ENCODE assay signal across 9 cellular contexts in genomic region chr12:110498984-110499706, GRCh38. TPM values are rescaled to one million over a fixed set of nuclear protein-coding genes. Genes with fewer than 3 reads are reported as not detected.
A peak's percentile ranks its signal among the peaks of the same experiment; 100 is the strongest.
DNase-seq lines count a peak whose midpoint lies in the region; ATAC-seq, FAIRE-seq and TF ChIP-seq lines count a peak whose summit lies in the region.
"Had no signal": no experiment of that assay in that cellular context is flagged by ENCODE, and none has a peak within 500 bp of the region (broad histone marks: within the 10 kb centered on the region; RNA-seq: fewer than 3 reads in every experiment).

No MANE protein-coding gene starts in this region.

- H3K4me3 ChIP-seq in GM12878, result peak overlapping the region; percentile 20; the same call in 1 of the 2 replicates
- H3K4me3 ChIP-seq in neural cell (ENCODE audit: low read length), result no peak overlapping the region

- SMC1A ChIA-PET in GM12878 (lab: Charles Lee; ENCODE audit: uncharacterized antibody, unreplicated experiment), result interaction anchor here (0.7 to 26.9 kb wide), 12 partner anchors 10 to 115 kb away, joined by 3 to 492 read pairs (median 4); partner anchors contain the start of genes ARPC3, FAM216A and GPN3

- H3K4me2 ChIP-seq in GM12878 (ENCODE audit: control insufficient read depth, insufficient read depth) (no peak overlapping the region), neural cell (ENCODE audit: low read length) (peak overlapping the region; percentile 50)

- in situ Hi-C loops in GM12878 (cut with MboI), result no loop called here

- no peak for TF ChIP-seq EP300 in GM12878 (IDR thresholded peaks at IDR 0.05; ENCODE audit: borderline replicate concordance in 1 of 2, control insufficient read depth in 1 of 2, low read depth in 2 of 2, low read length in 2 of 2)
- TF ChIP-seq EP300 in neural cell (conservative IDR thresholded peaks at IDR 0.05; ENCODE audit: poor library complexity, severe bottlenecking), result no peak

- no TSS peak for BruUV-seq in GM12878 (replicated peaks; lab: Mats Ljungman, UMichigan)

- H3K27ac ChIP-seq in GM12878 (ENCODE audit: control insufficient read depth, insufficient read depth) (no peak overlapping the region), neural cell (ENCODE audit: low read length) (no peak overlapping the region)

- no peak overlapping the region for H2AFZ ChIP-seq in GM12878 (ENCODE audit: control insufficient read depth, low read depth, low read length)
- H2AFZ ChIP-seq in neural cell (ENCODE audit: low read depth, low read length), result no peak overlapping the region

- POLR2A ChIA-PET in GM12878 (lab: Charles Lee), result interaction anchor here (0.5 to 4.5 kb wide), 9 partner anchors 9 to 230 kb away, joined by 3 to 22 read pairs (median 6); partner anchors contain the start of genes FAM216A and GPN3

- H3K79me2 ChIP-seq in GM12878 (ENCODE audit: control insufficient read depth, insufficient read depth, low read length) (peaks cover 50% of the 10 kb centered on the region), neural cell (replicated peaks; ENCODE audit: insufficient read depth, low read length) (peaks cover 33% of the 10 kb centered on the region)

- RAD21 ChIA-PET in GM12878 (lab: Charles Lee; ENCODE audit: unreplicated experiment), result interaction anchor here (0.6 to 3.3 kb wide), 4 partner anchors 29 to 102 kb away, joined by 3 to 22 read pairs (median 8); partner anchors contain the start of gene ARPC3

- CTCF ChIA-PET in GM12878 (lab: Yijun Ruan, JAX), result interaction anchor here (1.5 to 21.1 kb wide), 6 partner anchors 9 to 389 kb away, joined by 4 to 462 read pairs (median 14); partner anchors contain the start of genes ARPC3 and FAM216A

- H3K9me2 ChIP-seq in neural cell (ENCODE audit: insufficient read depth, low read length), result no peaks in the 10 kb centered on the region

- intact Hi-C loops in GM12878 (cut with micrococcal nuclease; ENCODE audit: unreplicated experiment), result no loop called here

- 100% methylated on average over 4 of the region's 4 CpGs for WGBS in GM12878 (ENCODE audit: insufficient coverage, insufficient replicate concordance, low lambda C conversion rate, missing lambda C conversion rate)

- TF ChIP-seq RAD21 in GM12878 (IDR thresholded peaks at IDR 0.05; ENCODE audit: insufficient read depth, low read depth, low read length) (no peak), neural cell (conservative IDR thresholded peaks at IDR 0.05) (no peak)

- ATAC-seq in GM12878, result no peak

- no peak for TF ChIP-seq CTCF in GM12878 (IDR thresholded peaks at IDR 0.05 in 2 of 3, conservative IDR thresholded peaks at IDR 0.05 in 1 of 3; ENCODE audit: control insufficient read depth in 2 of 3, extremely low read depth in 1 of 3, insufficient read depth in 1 of 3, low read depth in 3 of 3, low read length in 3 of 3)
- no peak for TF ChIP-seq CTCF in neural cell (IDR thresholded peaks at IDR 0.05; ENCODE audit: poor library complexity, severe bottlenecking)

- H3F3A ChIP-seq in neural cell (ENCODE audit: insufficient read depth, low read length, poor library complexity, severe bottlenecking), result peaks cover 4% of the 10 kb centered on the region

- H3K9ac ChIP-seq in GM12878 (ENCODE audit: control insufficient read depth, insufficient read depth, low read length), result no peak overlapping the region; the same call in 1 of the 2 replicates
- H3K9ac ChIP-seq in neural cell (ENCODE audit: low read length), result no peak overlapping the region

- peak; percentile 83 for DNase-seq in EH (ENCODE audit: low read depth)
- peak; percentile 24 for DNase-seq in NCI-H226
- no peak for DNase-seq in GM12878 (ENCODE audit: low read depth, low spot score)
- no peak for DNase-seq in COR-L47 (lab: John Stamatoyannopoulos, UW)
- no peak for DNase-seq in NCI-H1694 treated with DMSO at 0.1 percent for 48 hours (lab: John Stamatoyannopoulos, UW)
- DNase-seq in HuH-7.5 (ENCODE audit: low spot score), result no peak
- DNase-seq in central memory CD4-positive, alpha-beta T cell, result no peak
- DNase-seq: activated CD4-positive, alpha-beta T cell treated with anti-CD3 and anti-CD28 coated beads, Interleukin-2, amount 50 U/mL, for 48 hours had no signal

- no peak for FAIRE-seq in GM12878 (lab: Jason Lieb, UNC)

- H3K9me3 ChIP-seq in GM12878 (replicated peaks; ENCODE audit: control insufficient read depth, insufficient read depth, low read length), result no peaks in the 10 kb centered on the region
- H3K9me3 ChIP-seq in neural cell (ENCODE audit: low read length), result no peaks in the 10 kb centered on the region

- H3K27me3 ChIP-seq in GM12878 (replicated peaks in 1 of 2; ENCODE audit: control insufficient read depth in 2 of 2, insufficient read depth in 2 of 2, low read length in 1 of 2) (no peaks in the 10 kb centered on the region), neural cell (ENCODE audit: insufficient read depth, low read depth, low read length) (no peaks in the 10 kb centered on the region)

- H3K4me1 ChIP-seq in GM12878 (ENCODE audit: control insufficient read depth, insufficient read depth, low read length), result peaks cover 4% of the 10 kb centered on the region

- no peak for TF ChIP-seq POLR2A in GM12878 (IDR thresholded peaks at IDR 0.05; ENCODE audit: low read depth, low read length)

- H3K36me3 ChIP-seq in GM12878 (ENCODE audit: control insufficient read depth in 2 of 2, insufficient read depth in 2 of 2, low read length in 1 of 2), result peaks cover 0 to 12% of the 10 kb centered on the region in 2 experiments; a peak in 2 of 4 replicates
- H3K36me3 ChIP-seq in neural cell (ENCODE audit: insufficient read depth, low read length), result no peaks in the 10 kb centered on the region

- no peaks in the 10 kb centered on the region for H4K20me1 ChIP-seq in GM12878 (ENCODE audit: control insufficient read depth, insufficient read depth)
- H4K20me1 ChIP-seq in neural cell (ENCODE audit: insufficient read depth), result no peaks in the 10 kb centered on the region

RNA-seq across cellular contexts. Expression of gene VPS29, which starts 2.8 kb away (rescaled TPM):
- 160 and 167 TPM in 2 replicates for total RNA-seq in GM12878 (2013; cell fraction: nucleolus; rRNA removed)
- total RNA-seq in GM12878 (2014; rRNA removed) (65.3 and 82.1 TPM in 2 replicates), GM12878 (2014; rRNA removed; fragmentation: Illumina TruSeq; extraction: Trizol) (105 and 109 TPM in 2 replicates), GM12878 (2021) (78.8 and 79.4 TPM in 2 replicates)
- polyA plus RNA-seq in GM12878 (2011; ENCODE audit: low read depth), result 91.8 TPM
- polyA plus RNA-seq in GM12878 (2011; rRNA removed) (203 and 283 TPM in 2 replicates), GM12878 (2014; fragmentation: Illumina TruSeq; extraction: Trizol) (178 and 317 TPM in 2 replicates), GM12878 (2014; fragmentation: Nextera tagmentation; extraction: Ambion mirVana) (100 to 1,000 TPM; 290 to 405 TPM), GM12878 (2014; rRNA removed) (153 and 210 TPM in 2 replicates), GM12878 (2016; fragmentation: Nextera tagmentation; extraction: Ambion mirVana) (100 to 1,000 TPM; 251 to 261 TPM), neural cell (186 and 222 TPM in 2 replicates)
- polyA plus RNA-seq in GM12878 (2011; cell fraction: cytosol; rRNA removed), result 90.5 and 98.1 TPM in 2 replicates
- polyA plus RNA-seq in GM12878 (2011; cell fraction: nucleus; rRNA removed), result 141 and 158 TPM in 2 replicates
- polyA plus RNA-seq in GM12878 (2012), result 100 and 105 TPM in 2 replicates
- 67.7 and 92.7 TPM in 2 replicates for polyA minus RNA-seq in GM12878 (2011; rRNA and poly(A)+ RNA removed)
- polyA minus RNA-seq in GM12878 (2011; cell fraction: cytosol; rRNA and poly(A)+ RNA removed), result 23.9 and 25.2 TPM in 2 replicates
- 33.1 and 41.8 TPM in 2 replicates for polyA minus RNA-seq in GM12878 (2011; cell fraction: nucleus; rRNA and poly(A)+ RNA removed)
- polyA minus RNA-seq in neural cell, result 88.9 and 105 TPM in 2 replicates

RNA-seq across cellular contexts. Expression of gene RAD9B, which starts 3.0 kb away (rescaled TPM):
- 1.8 and 5.8 TPM in 2 replicates for total RNA-seq in GM12878 (2013; cell fraction: nucleolus; rRNA removed)
- 0.87 and 1.1 TPM in 2 replicates for total RNA-seq in GM12878 (2014; rRNA removed)
- 1.1 TPM in 2 replicates for total RNA-seq in GM12878 (2014; rRNA removed; fragmentation: Illumina TruSeq; extraction: Trizol)
- total RNA-seq in GM12878 (2021), result 0.88 and 2.0 TPM in 2 replicates
- polyA plus RNA-seq in GM12878 (2011; ENCODE audit: low read depth), result 0.88 TPM
- polyA plus RNA-seq in GM12878 (2011; rRNA removed), result 1.7 and 4.0 TPM in 2 replicates
- polyA plus RNA-seq in GM12878 (2011; cell fraction: cytosol; rRNA removed), result 1.0 TPM in 2 replicates
- 1.0 and 1.3 TPM in 2 replicates for polyA plus RNA-seq in GM12878 (2011; cell fraction: nucleus; rRNA removed)
- 0.92 and 1.0 TPM in 2 replicates for polyA plus RNA-seq in GM12878 (2012)
- 1.4 and 1.9 TPM in 2 replicates for polyA plus RNA-seq in GM12878 (2014; fragmentation: Illumina TruSeq; extraction: Trizol)
- 1 to 10 TPM; 1.2 to 2.0 TPM for polyA plus RNA-seq in GM12878 (2014; fragmentation: Nextera tagmentation; extraction: Ambion mirVana)
- 1.4 and 1.7 TPM in 2 replicates for polyA plus RNA-seq in GM12878 (2014; rRNA removed)
- 1 to 10 TPM in 1 of 2 experiments, under 1 TPM in 1; 0.54 to 1.3 TPM for polyA plus RNA-seq in GM12878 (2016; fragmentation: Nextera tagmentation; extraction: Ambion mirVana)
- polyA minus RNA-seq in GM12878 (2011; rRNA and poly(A)+ RNA removed), result 1.8 and 2.0 TPM in 2 replicates
- polyA minus RNA-seq in GM12878 (2011; cell fraction: cytosol; rRNA and poly(A)+ RNA removed), result 0.31 TPM in 1 of 2 replicates, not detected in the other
- polyA minus RNA-seq in GM12878 (2011; cell fraction: nucleus; rRNA and poly(A)+ RNA removed), result 0.24 and 0.86 TPM in 2 replicates
- polyA plus RNA-seq in neural cell, result 0.68 and 0.90 TPM in 2 replicates
- 0.23 and 0.24 TPM in 2 replicates for polyA minus RNA-seq in neural cell

RNA-seq across cellular contexts. Expression of gene FAM216A, which starts 30.5 kb away (rescaled TPM):
- total RNA-seq in GM12878 (2013; cell fraction: nucleolus; rRNA removed), result 33.5 and 34.5 TPM in 2 replicates
- total RNA-seq in GM12878 (2014; rRNA removed), result 31.2 and 35.8 TPM in 2 replicates
- 31.3 and 34.6 TPM in 2 replicates for total RNA-seq in GM12878 (2014; rRNA removed; fragmentation: Illumina TruSeq; extraction: Trizol)
- total RNA-seq in GM12878 (2021), result 17.5 and 23.7 TPM in 2 replicates
- 19.4 TPM for polyA plus RNA-seq in GM12878 (2011; ENCODE audit: low read depth)
- polyA plus RNA-seq in GM12878 (2011; rRNA removed), result 44.3 and 72.6 TPM in 2 replicates
- 27.4 and 31.3 TPM in 2 replicates for polyA plus RNA-seq in GM12878 (2011; cell fraction: cytosol; rRNA removed)
- 25.7 and 27.6 TPM in 2 replicates for polyA plus RNA-seq in GM12878 (2011; cell fraction: nucleus; rRNA removed)
- 23.1 and 31.8 TPM in 2 replicates for polyA plus RNA-seq in GM12878 (2012)
- 34.0 and 40.0 TPM in 2 replicates for polyA plus RNA-seq in GM12878 (2014; fragmentation: Illumina TruSeq; extraction: Trizol)
- 10 to 100 TPM; 15.0 to 36.0 TPM for polyA plus RNA-seq in GM12878 (2014; fragmentation: Nextera tagmentation; extraction: Ambion mirVana)
- polyA plus RNA-seq in GM12878 (2014; rRNA removed), result 35.2 and 41.3 TPM in 2 replicates
- 10 to 100 TPM; 47.5 to 48.3 TPM for polyA plus RNA-seq in GM12878 (2016; fragmentation: Nextera tagmentation; extraction: Ambion mirVana)
- 25.5 and 26.7 TPM in 2 replicates for polyA minus RNA-seq in GM12878 (2011; rRNA and poly(A)+ RNA removed)
- 8.2 and 8.3 TPM in 2 replicates for polyA minus RNA-seq in GM12878 (2011; cell fraction: cytosol; rRNA and poly(A)+ RNA removed)
- 14.4 and 19.9 TPM in 2 replicates for polyA minus RNA-seq in GM12878 (2011; cell fraction: nucleus; rRNA and poly(A)+ RNA removed)
- 74.2 and 77.4 TPM in 2 replicates for polyA plus RNA-seq in neural cell
- polyA minus RNA-seq in neural cell, result 35.8 and 38.4 TPM in 2 replicates

RNA-seq across cellular contexts. Expression of gene GPN3, which starts 31.1 kb away (rescaled TPM):
- total RNA-seq in GM12878 (2013; cell fraction: nucleolus; rRNA removed), result 9.1 and 10.6 TPM in 2 replicates
- total RNA-seq in GM12878 (2014; rRNA removed) (27.1 and 35.5 TPM in 2 replicates), GM12878 (2014; rRNA removed; fragmentation: Illumina TruSeq; extraction: Trizol) (43.5 and 46.3 TPM in 2 replicates), GM12878 (2021) (45.5 and 46.8 TPM in 2 replicates)
- 18.9 TPM for polyA plus RNA-seq in GM12878 (2011; ENCODE audit: low read depth)
- polyA plus RNA-seq in GM12878 (2011; rRNA removed) (60.7 and 76.5 TPM in 2 replicates), GM12878 (2014; fragmentation: Illumina TruSeq; extraction: Trizol) (42.4 and 50.8 TPM in 2 replicates), GM12878 (2014; fragmentation: Nextera tagmentation; extraction: Ambion mirVana) (10 to 100 TPM; 76.9 to 78.7 TPM), GM12878 (2014; rRNA removed) (29.1 and 31.5 TPM in 2 replicates), GM12878 (2016; fragmentation: Nextera tagmentation; extraction: Ambion mirVana) (100 to 1,000 TPM; 110 to 117 TPM), neural cell (15.5 and 23.8 TPM in 2 replicates)
- polyA plus RNA-seq in GM12878 (2011; cell fraction: cytosol; rRNA removed), result 24.2 and 36.3 TPM in 2 replicates
- 19.2 and 20.6 TPM in 2 replicates for polyA plus RNA-seq in GM12878 (2011; cell fraction: nucleus; rRNA removed)
- polyA plus RNA-seq in GM12878 (2012), result 24.3 and 27.5 TPM in 2 replicates
- 31.8 and 39.7 TPM in 2 replicates for polyA minus RNA-seq in GM12878 (2011; rRNA and poly(A)+ RNA removed)
- 8.4 and 9.9 TPM in 2 replicates for polyA minus RNA-seq in GM12878 (2011; cell fraction: cytosol; rRNA and poly(A)+ RNA removed)
- polyA minus RNA-seq in GM12878 (2011; cell fraction: nucleus; rRNA and poly(A)+ RNA removed), result 5.3 and 12.6 TPM in 2 replicates
- polyA minus RNA-seq in neural cell, result 13.1 and 13.7 TPM in 2 replicates

RNA-seq across cellular contexts. Expression of gene ARPC3, which starts 49.0 kb away (rescaled TPM):
- 103 and 111 TPM in 2 replicates for total RNA-seq in GM12878 (2013; cell fraction: nucleolus; rRNA removed)
- 266 and 304 TPM in 2 replicates for total RNA-seq in GM12878 (2014; rRNA removed)
- 629 and 646 TPM in 2 replicates for total RNA-seq in GM12878 (2014; rRNA removed; fragmentation: Illumina TruSeq; extraction: Trizol)
- 283 and 287 TPM in 2 replicates for total RNA-seq in GM12878 (2021)
- polyA plus RNA-seq in GM12878 (2011; ENCODE audit: low read depth), result 412 TPM
- polyA plus RNA-seq in GM12878 (2011; rRNA removed), result 81.6 and 122 TPM in 2 replicates
- polyA plus RNA-seq in GM12878 (2011; cell fraction: cytosol; rRNA removed), result 40.0 and 119 TPM in 2 replicates
- polyA plus RNA-seq in GM12878 (2011; cell fraction: nucleus; rRNA removed), result 37.9 and 46.8 TPM in 2 replicates
- 307 and 356 TPM in 2 replicates for polyA plus RNA-seq in GM12878 (2012)
- 516 and 683 TPM in 2 replicates for polyA plus RNA-seq in GM12878 (2014; fragmentation: Illumina TruSeq; extraction: Trizol)
- polyA plus RNA-seq in GM12878 (2014; fragmentation: Nextera tagmentation; extraction: Ambion mirVana), result 100 to 1,000 TPM; 635 to 890 TPM
- polyA plus RNA-seq in GM12878 (2014; rRNA removed), result 165 and 171 TPM in 2 replicates
- 100 to 1,000 TPM; 612 to 643 TPM for polyA plus RNA-seq in GM12878 (2016; fragmentation: Nextera tagmentation; extraction: Ambion mirVana)
- polyA minus RNA-seq in GM12878 (2011; rRNA and poly(A)+ RNA removed), result 29.9 and 30.4 TPM in 2 replicates
- 29.0 and 41.8 TPM in 2 replicates for polyA minus RNA-seq in GM12878 (2011; cell fraction: cytosol; rRNA and poly(A)+ RNA removed)
- polyA minus RNA-seq in GM12878 (2011; cell fraction: nucleus; rRNA and poly(A)+ RNA removed), result 16.1 and 22.3 TPM in 2 replicates
- 897 and 922 TPM in 2 replicates for polyA plus RNA-seq in neural cell
- 252 and 294 TPM in 2 replicates for polyA minus RNA-seq in neural cell

Comparison
In these comparisons a context has a peak if more than half of its experiments do, and no peak if none do; other contexts are left out.
1. DNase-seq: peak in EH (single experiment) and NCI-H226 (single experiment); none in GM12878 (single experiment), COR-L47 (single experiment), NCI-H1694 treated with DMSO at 0.1 percent for 48 hours (single experiment), HuH-7.5 (single experiment) and central memory CD4-positive, alpha-beta T cell (single experiment).